Comparison of ENCODE assay signal across 1 cellular context in genomic region chr4:76377922-76378321, GRCh38.
TF ChIP-seq lines count a peak whose summit lies in the region.

No MANE protein-coding gene starts in this region.

TF ChIP-seq in GM23338, 12 proteins besides CTCF, POLR2A, EP300 and RAD21 (continued from another document):
- no peak for TF ChIP-seq ZNF462 (CRISPR knock-in tag; IDR thresholded peaks at IDR 0.05)
